Comparison of ENCODE assay signal across 9 cellular contexts in the genomic region with DNA sequence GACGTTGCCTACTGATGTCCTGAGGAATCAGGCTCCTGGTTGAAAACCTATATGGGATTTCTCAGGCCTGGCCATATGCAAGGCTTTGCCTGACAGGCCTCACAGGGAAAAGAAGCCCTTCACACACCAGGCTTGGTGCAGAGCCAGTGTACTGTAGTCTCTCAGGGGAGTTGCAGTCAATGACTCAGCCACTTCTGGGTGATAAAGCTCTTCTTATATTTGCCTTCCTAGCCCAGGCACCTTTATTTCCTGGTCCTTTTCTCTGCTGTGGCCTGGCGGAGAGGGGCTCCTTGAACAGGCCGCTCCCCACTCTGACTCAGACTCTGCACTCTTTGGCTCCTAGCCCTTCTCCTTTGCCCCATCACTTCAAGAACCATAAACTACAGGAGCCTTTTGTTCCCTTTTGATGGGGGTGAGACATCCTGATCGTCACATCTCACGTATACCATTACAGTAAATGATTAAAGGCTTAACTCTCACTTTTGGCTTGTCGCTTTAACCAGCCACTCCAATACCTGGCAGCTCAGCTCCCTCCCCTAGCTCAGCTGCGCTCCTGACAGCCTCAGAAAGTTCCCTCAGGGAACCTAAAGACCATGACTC. TPM values are rescaled to one million over a fixed set of nuclear protein-coding genes. Genes with fewer than 3 reads are reported as not detected.
A peak's percentile ranks its signal among the peaks of the same experiment; 100 is the strongest.
DNase-seq lines count a peak whose midpoint lies in the region; ATAC-seq and TF ChIP-seq lines count a peak whose summit lies in the region.
"Had no signal": no experiment of that assay in that cellular context is flagged by ENCODE, and none has a peak within 500 bp of the region (broad histone marks: within the 10 kb centered on the region; RNA-seq: fewer than 3 reads in every experiment).

No MANE protein-coding gene starts in this region.

- H3K36me3 ChIP-seq in left lung = no peaks in the 10 kb centered on the region

- no peak overlapping the region for H3K4me3 ChIP-seq in left lung
- H3K4me3 ChIP-seq: skin epidermis had no signal

- H3K4me1 ChIP-seq in left lung = peaks cover 0 to 12% of the 10 kb centered on the region in 2 donors

- no peak overlapping the region for H3K27ac Mint-ChIP-seq in T-helper 2 cell treated with Interferon-gamma antibody and Interleukin-4, amounts not matched to agents 5 μg/mL and 100 μg/mL, for 36 hours

- H3K27me3 ChIP-seq in left lung = no peaks in the 10 kb centered on the region

- no peaks in the 10 kb centered on the region for H3K9me3 Mint-ChIP-seq in T-helper 2 cell treated with Interferon-gamma antibody and Interleukin-4, amounts not matched to agents 5 μg/mL and 100 μg/mL, for 36 hours

- DNase-seq in NCI-H1436 (lab: John Stamatoyannopoulos, UW) (peak; percentile 86), astrocyte of the hippocampus (ENCODE audit: low read depth, low spot score) (peak; percentile 87), left lung (peak; percentile 75 to 78), germinal center (ENCODE audit: low spot score) (no peak), Kasumi-1 (lab: John Stamatoyannopoulos, UW) (no peak), cerebellar cortex (ENCODE audit: low spot score) (no peak)
- DNase-seq in T-helper 2 cell treated with Interferon-gamma antibody and Interleukin-4, amounts not matched to agents 5 μg/mL and 100 μg/mL, for 36 hours (ENCODE audit: low spot score) = no peak

- H3K4me3 Mint-ChIP-seq in T-helper 2 cell treated with Interferon-gamma antibody and Interleukin-4, amounts not matched to agents 5 μg/mL and 100 μg/mL, for 36 hours = no peak overlapping the region

- intact Hi-C loops in left lung (cut with DNase I) = no loop called here

- H3K4me1 Mint-ChIP-seq in T-helper 2 cell treated with Interferon-gamma antibody and Interleukin-4, amounts not matched to agents 5 μg/mL and 100 μg/mL, for 36 hours (ENCODE audit: low read depth) = no peaks in the 10 kb centered on the region

- no peaks in the 10 kb centered on the region for H3K27me3 Mint-ChIP-seq in T-helper 2 cell treated with Interferon-gamma antibody and Interleukin-4, amounts not matched to agents 5 μg/mL and 100 μg/mL, for 36 hours (ENCODE audit: low read depth)

- ATAC-seq in GM19452 (IDR thresholded peaks at IDR 0.05; ENCODE audit: unreplicated experiment) = peak; percentile 50
- peak; percentile 93 for ATAC-seq in left lung

- H3K27ac ChIP-seq in left lung = peak overlapping the region; percentile 57 to 69

- TF ChIP-seq CTCF in left lung (IDR thresholded peaks at IDR 0.05) = no peak

- peaks cover 3% of the 10 kb centered on the region for H3K36me3 Mint-ChIP-seq in T-helper 2 cell treated with Interferon-gamma antibody and Interleukin-4, amounts not matched to agents 5 μg/mL and 100 μg/mL, for 36 hours (ENCODE audit: low read depth)

- H3K9me3 ChIP-seq in left lung = no peaks in the 10 kb centered on the region

RNA-seq across cellular contexts. Expression of a gene that starts 33.5 kb away (rescaled TPM):
- total RNA-seq in left lung = 10 to 100 TPM; 58.9 to 72.9 TPM

Comparison
In these comparisons a context has a peak if more than half of its experiments do, and no peak if none do; other contexts are left out.
1. DNase-seq: peak in NCI-H1436 (single experiment), astrocyte of the hippocampus (single experiment) and left lung (2 of 2); none in germinal center (single experiment), T-helper 2 cell treated with Interferon-gamma antibody and Interleukin-4, amounts not matched to agents 5 μg/mL and 100 μg/mL, for 36 hours (single experiment), Kasumi-1 (0 of 2) and cerebellar cortex (single experiment).